ENCODE assay signal across 8 cellular contexts in genomic region chr17:79388556-79389295, GRCh38.
DNase-seq lines count a peak whose midpoint lies in the region; ATAC-seq and TF ChIP-seq lines count a peak whose summit lies in the region.

No MANE protein-coding gene starts in this region.

- ATAC-seq in GM18520 (IDR thresholded peaks at IDR 0.05; ENCODE audit: unreplicated experiment), result no peak
- ATAC-seq in GM19467 (IDR thresholded peaks at IDR 0.05; ENCODE audit: unreplicated experiment), result no peak

- H3K4me3 Mint-ChIP-seq in endothelial cell (ENCODE audit: unreplicated experiment), result no peak overlapping the region

- peak; percentile 64 for TF ChIP-seq CTCF in endothelial cell (IDR thresholded peaks at IDR 0.05; ENCODE audit: unreplicated experiment)

- no peak overlapping the region for H3K27ac Mint-ChIP-seq in endothelial cell (ENCODE audit: unreplicated experiment)

- no peaks in the 10 kb centered on the region for H3K36me3 Mint-ChIP-seq in endothelial cell (ENCODE audit: low read depth, unreplicated experiment)

- no peaks in the 10 kb centered on the region for H3K4me1 Mint-ChIP-seq in endothelial cell (ENCODE audit: unreplicated experiment)

- H3K27me3 Mint-ChIP-seq in endothelial cell (ENCODE audit: unreplicated experiment), result peaks cover 12% of the 10 kb centered on the region

- no peaks in the 10 kb centered on the region for H3K9me3 Mint-ChIP-seq in endothelial cell (ENCODE audit: unreplicated experiment)

- DNase-seq in DMS 273 (lab: John Stamatoyannopoulos, UW; ENCODE audit: unreplicated experiment) (peak; percentile 62), DMS 273 treated with DMSO at 0.1 percent for 48 hours (lab: John Stamatoyannopoulos, UW) (no peak), HPDE6-E6E7 (ENCODE audit: extremely low spot score) (peak; percentile 50), endothelial cell (ENCODE audit: low spot score) (peak; percentile 82), myocyte (ENCODE audit: low read depth) (peak; percentile 61)

TF ChIP-seq in PFSK-1, 5 proteins besides CTCF, POLR2A, EP300 and RAD21:
- TF ChIP-seq SIN3A (IDR thresholded peaks at IDR 0.05; ENCODE audit: borderline replicate concordance, insufficient read depth, low read length) (no peak), FOXP2 (optimal IDR thresholded peaks at IDR 0.05; ENCODE audit: borderline replicate concordance, extremely low read depth, extremely low read length, insufficient read depth) (peak; percentile 47)
